In genomic region chr12:124605869-124606774, GRCh38 we compare ENCODE assay signal across 1 cellular context.
TF ChIP-seq lines count a peak whose summit lies in the region.

No MANE protein-coding gene starts in this region.

TF ChIP-seq in HepG2, 621 proteins besides CTCF, POLR2A, EP300 and RAD21 (continues in another document):
- TF ChIP-seq TBX2 (CRISPR knock-in tag; IDR thresholded peaks at IDR 0.05; ENCODE audit: borderline replicate concordance) (no peak), ZSCAN25 (CRISPR knock-in tag; IDR thresholded peaks at IDR 0.05) (peak; percentile 71; the same call in 1 of the 2 replicates), ZXDC (CRISPR knock-in tag; IDR thresholded peaks at IDR 0.05) (no peak), ZNF878 (CRISPR knock-in tag; IDR thresholded peaks at IDR 0.05) (no peak), SMARCE1 (IDR thresholded peaks at IDR 0.05; ENCODE audit: borderline replicate concordance) (no peak), MBD4 (IDR thresholded peaks at IDR 0.05; ENCODE audit: borderline replicate concordance, low read length) (no peak), SRY (CRISPR knock-in tag; IDR thresholded peaks at IDR 0.05) (no peak), ZKSCAN8 (CRISPR knock-in tag; IDR thresholded peaks at IDR 0.05; ENCODE audit: borderline replicate concordance) (no peak), ZNF609 (CRISPR knock-in tag; IDR thresholded peaks at IDR 0.05; ENCODE audit: borderline replicate concordance) (no peak), NFIC (IDR thresholded peaks at IDR 0.05; ENCODE audit: low read length) (no peak), ATM (IDR thresholded peaks at IDR 0.05; ENCODE audit: borderline replicate concordance) (no peak), SKI (IDR thresholded peaks at IDR 0.05; ENCODE audit: partially characterized antibody) (no peak), ZFP62 (CRISPR knock-in tag; IDR thresholded peaks at IDR 0.05) (no peak), LCORL (IDR thresholded peaks at IDR 0.05) (no peak), LCORL (CRISPR knock-in tag; IDR thresholded peaks at IDR 0.05) (peak; percentile 18; the same call in 1 of the 2 replicates), TMF1 (CRISPR knock-in tag; IDR thresholded peaks at IDR 0.05; ENCODE audit: low read depth) (no peak), ZNF781 (CRISPR knock-in tag; IDR thresholded peaks at IDR 0.05; ENCODE audit: borderline replicate concordance, not compliant biosample characterization) (no peak), NFE2L1 (CRISPR knock-in tag; IDR thresholded peaks at IDR 0.05; ENCODE audit: borderline replicate concordance) (no peak), ZNF263 (CRISPR knock-in tag; IDR thresholded peaks at IDR 0.05) (0 out of 2 replicates have a peak, but pooled peaks have one; percentile 44), ZFP91 (CRISPR knock-in tag; IDR thresholded peaks at IDR 0.05; ENCODE audit: borderline replicate concordance) (0 out of 2 replicates have a peak, but pooled peaks have one; percentile 14), ZNF224 (CRISPR knock-in tag; IDR thresholded peaks at IDR 0.05) (no peak), REST (IDR thresholded peaks at IDR 0.05; ENCODE audit: borderline replicate concordance in 1 of 2, low read depth in 1 of 2, low read length in 2 of 2) (no peak), DDIT3 (CRISPR knock-in tag; IDR thresholded peaks at IDR 0.05) (no peak), ZNF207 (IDR thresholded peaks at IDR 0.05; ENCODE audit: borderline replicate concordance) (no peak), TBL1XR1 (IDR thresholded peaks at IDR 0.05; ENCODE audit: borderline replicate concordance, low read length, partially characterized antibody) (no peak), ZBTB34 (CRISPR knock-in tag; IDR thresholded peaks at IDR 0.05) (no peak), HIVEP1 (CRISPR knock-in tag; IDR thresholded peaks at IDR 0.05) (no peak), BORCS8-MEF2B (CRISPR knock-in tag; IDR thresholded peaks at IDR 0.05) (no peak), ZFP37 (CRISPR knock-in tag; IDR thresholded peaks at IDR 0.05; ENCODE audit: borderline replicate concordance) (no peak), ZNF605 (CRISPR knock-in tag; IDR thresholded peaks at IDR 0.05) (0 out of 2 replicates have a peak, but pooled peaks have one; percentile 22), ZFX (CRISPR knock-in tag; IDR thresholded peaks at IDR 0.05; ENCODE audit: low read depth) (no peak), ARID4A (CRISPR knock-in tag; IDR thresholded peaks at IDR 0.05; ENCODE audit: borderline replicate concordance) (0 out of 2 replicates have a peak, but pooled peaks have one; percentile 11), HDAC2 (CRISPR knock-in tag; IDR thresholded peaks at IDR 0.05) (no peak), TRAFD1 (CRISPR knock-in tag; IDR thresholded peaks at IDR 0.05; ENCODE audit: borderline replicate concordance) (no peak), THRA (CRISPR knock-in tag; IDR thresholded peaks at IDR 0.05; ENCODE audit: borderline replicate concordance) (no peak), NRL (CRISPR knock-in tag; IDR thresholded peaks at IDR 0.05; ENCODE audit: borderline replicate concordance) (no peak)
